In the genomic region with DNA sequence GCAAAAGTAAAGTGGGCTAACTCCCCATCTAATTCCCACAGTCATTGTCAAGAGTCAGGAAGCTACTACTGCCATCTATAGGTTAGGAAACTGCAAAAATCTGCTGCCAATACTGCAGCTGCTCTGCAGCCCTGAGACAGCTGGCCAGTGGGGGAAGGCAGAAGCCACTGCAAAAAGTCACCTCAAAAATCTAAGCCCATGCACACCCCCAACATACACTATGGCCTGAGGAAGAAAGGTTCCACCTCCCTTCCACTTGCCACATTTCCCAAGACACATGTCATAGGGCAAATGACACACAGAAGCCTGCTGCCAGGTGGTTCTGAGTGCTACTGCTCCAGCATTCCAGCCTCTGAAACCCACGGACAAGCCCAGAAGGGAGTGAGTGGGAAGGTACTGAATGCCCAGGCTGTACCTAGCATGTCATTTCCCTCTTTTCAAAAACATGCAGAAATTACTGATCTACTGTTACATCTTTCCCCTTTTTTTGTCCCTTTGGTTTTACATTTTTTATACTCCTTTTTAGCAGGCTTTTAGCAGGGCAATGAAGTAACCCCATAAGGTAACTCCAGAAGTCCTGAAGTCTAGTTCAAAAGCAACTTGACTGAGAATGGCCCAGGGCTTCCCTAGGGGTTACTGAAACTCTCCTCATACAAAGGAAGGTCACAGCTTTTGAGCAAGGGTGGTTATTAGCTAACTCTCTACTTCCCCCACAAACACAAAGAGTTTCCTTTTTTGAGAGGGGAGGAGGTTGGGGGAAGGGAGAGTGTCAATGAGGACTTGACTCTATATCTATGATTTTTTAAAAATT, we compare ENCODE assay signal across 9 cellular contexts. TPM values are rescaled to one million over a fixed set of nuclear protein-coding genes. Genes with fewer than 3 reads are reported as not detected.
A peak's percentile ranks its signal among the peaks of the same experiment; 100 is the strongest.
DNase-seq lines count a peak whose midpoint lies in the region; ATAC-seq and TF ChIP-seq lines count a peak whose summit lies in the region.
"Had no signal": no experiment of that assay in that cellular context is flagged by ENCODE, and none has a peak within 500 bp of the region (broad histone marks: within the 10 kb centered on the region; RNA-seq: fewer than 3 reads in every experiment).

No MANE protein-coding gene starts in this region.

- H3K27ac Mint-ChIP-seq in brain = peak overlapping the region in 4 of 5 experiments; percentile 57 to 80 (median 70)

- WGBS in right lobe of liver (ENCODE audit: insufficient coverage, low coverage, low lambda C conversion rate, missing lambda C conversion rate) = 44% methylated on average over 1 of the region's 1 CpG

- H3K4me1 ChIP-seq in right lobe of liver = peaks cover 0 to 6% (median 0%) of the 10 kb centered on the region in 4 donors

- no peaks in the 10 kb centered on the region for H3K27me3 ChIP-seq in right lobe of liver

- DNase-seq in AG09319 (ENCODE audit: extremely low read depth, low read depth) (no peak), GM19238 (ENCODE audit: insufficient read length, low spot score) (peak; percentile 56), NCI-H1694 (lab: John Stamatoyannopoulos, UW) (peak; percentile 32), right lobe of liver (peak in 1 of 3 donors; percentile 41), T-helper 1 cell (no peak)

- peaks cover 55% of the 10 kb centered on the region for H3K36me3 Mint-ChIP-seq in brain

- ATAC-seq in right lobe of liver = peak; percentile 67 to 73 (median 70)
- ATAC-seq in GM18505 (IDR thresholded peaks at IDR 0.05; ENCODE audit: unreplicated experiment) = no peak
- no peak for ATAC-seq in GM21526 (IDR thresholded peaks at IDR 0.05; ENCODE audit: low FRiP score, unreplicated experiment)

- no peak overlapping the region for H3K4me3 Mint-ChIP-seq in brain

- TF ChIP-seq CTCF in AG09319 (IDR thresholded peaks at IDR 0.05; ENCODE audit: low read depth, low read length) = peak; percentile 50
- peak in 1 of 2 experiments; percentile 37 for TF ChIP-seq CTCF in brain (conservative IDR thresholded peaks at IDR 0.05)
- TF ChIP-seq CTCF in right lobe of liver (IDR thresholded peaks at IDR 0.05) = peak; percentile 26 to 49 (median 43)

- peaks cover 22% of the 10 kb centered on the region for H3K4me1 Mint-ChIP-seq in brain

- peak overlapping the region in 1 of 3 donors; percentile 16 for H3K27ac ChIP-seq in right lobe of liver

- intact Hi-C loops in right lobe of liver (cut with DNase I) = no loop called here

- H3K9me3 Mint-ChIP-seq in brain = peaks cover 0 to 7% (median 0%) of the 10 kb centered on the region in 5 experiments

- TF ChIP-seq POLR2A in right lobe of liver (IDR thresholded peaks at IDR 0.05) (no peak), GM18505 (IDR thresholded peaks at IDR 0.05; ENCODE audit: borderline replicate concordance, extremely low read depth, insufficient read depth, insufficient read length) (no peak)

- H3K36me3 ChIP-seq in right lobe of liver = peaks cover 0 to 14% (median 0%) of the 10 kb centered on the region in 4 donors

- H3K4me3 ChIP-seq in right lobe of liver = no peak overlapping the region

- no peaks in the 10 kb centered on the region for H3K9me3 ChIP-seq in right lobe of liver

- H3K27me3 Mint-ChIP-seq in brain = no peaks in the 10 kb centered on the region

RNA-seq across cellular contexts. Expression of gene DGCR2, which starts 36.8 kb away (rescaled TPM):
- 67.4 TPM for polyA plus RNA-seq in brain (ENCODE audit: insufficient read depth, low read depth, low replicate concordance)
- total RNA-seq in right lobe of liver = 10 to 100 TPM; 19.8 to 31.7 (median 24.7) TPM

RNA-seq across cellular contexts. Expression of gene TSSK2, which starts 45.7 kb away (rescaled TPM):
- not detected for polyA plus RNA-seq in brain (ENCODE audit: insufficient read depth, low read depth, low replicate concordance)
- not detected for total RNA-seq in right lobe of liver
- total RNA-seq: lower leg skin had no signal

RNA-seq across cellular contexts. Expression of gene ESS2, which starts 59.0 kb away (rescaled TPM):
- polyA plus RNA-seq in brain (ENCODE audit: insufficient read depth, low read depth, low replicate concordance) = 30.4 TPM
- 1 to 10 TPM; 4.8 to 9.2 (median 5.4) TPM for total RNA-seq in right lobe of liver

Comparison
In these comparisons a context has a peak if more than half of its experiments do, and no peak if none do; other contexts are left out.
1. DNase-seq: peak in GM19238 (single experiment) and NCI-H1694 (single experiment); none in AG09319 (single experiment) and T-helper 1 cell (0 of 5).
2. ATAC-seq: peak in right lobe of liver (4 of 4); none in GM18505 (single experiment) and GM21526 (single experiment).